Comparison of ENCODE assay signal across 8 cellular contexts in the genomic region with DNA sequence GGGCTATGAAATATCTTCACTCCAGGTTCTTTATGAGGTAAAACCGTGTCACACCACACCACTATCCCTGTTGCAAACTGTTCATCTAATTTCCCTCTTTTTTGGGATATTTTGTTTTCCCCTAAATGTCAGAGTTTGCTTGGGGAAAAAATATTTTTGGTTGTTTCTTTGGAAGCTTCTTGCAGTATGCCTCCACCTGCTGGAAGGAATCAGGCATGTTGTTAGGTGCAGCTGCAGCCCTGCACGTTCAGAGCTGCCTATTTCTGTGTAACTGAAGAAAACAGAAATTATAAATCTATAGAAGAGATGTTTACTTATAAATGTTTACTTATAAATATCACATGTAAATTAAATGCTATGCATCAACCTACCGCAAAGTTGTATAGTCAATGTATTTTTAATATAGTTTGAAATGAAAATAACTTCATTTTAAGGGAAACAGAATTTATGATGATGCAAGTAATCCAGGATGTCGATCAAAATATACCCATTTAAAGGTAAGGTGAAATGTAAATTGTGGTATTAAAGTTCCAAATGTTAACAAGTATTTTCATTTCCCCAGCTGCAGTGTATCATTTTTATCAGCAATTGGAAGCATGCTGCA.
DNase-seq lines count a peak whose midpoint lies in the region; ATAC-seq, FAIRE-seq and TF ChIP-seq lines count a peak whose summit lies in the region.

No MANE protein-coding gene starts in this region.

- ATAC-seq in HG02571 (IDR thresholded peaks at IDR 0.05; ENCODE audit: unreplicated experiment) (no peak), HG03097 (IDR thresholded peaks at IDR 0.05; ENCODE audit: low FRiP score, unreplicated experiment) (no peak), GM21367 (IDR thresholded peaks at IDR 0.05; ENCODE audit: unreplicated experiment) (no peak)

- no peak overlapping the region for H3K4me3 Mint-ChIP-seq in osteocyte (ENCODE audit: unreplicated experiment)

- no peaks in the 10 kb centered on the region for H3K9me3 Mint-ChIP-seq in osteocyte (ENCODE audit: unreplicated experiment)

- peak; percentile 70 for TF ChIP-seq CTCF in osteocyte (IDR thresholded peaks at IDR 0.05)

- no peak overlapping the region for H3K27ac Mint-ChIP-seq in osteocyte (ENCODE audit: unreplicated experiment)

- peak; percentile 85 for FAIRE-seq in endometrium (lab: Jason Lieb, UNC)

- no peaks in the 10 kb centered on the region for H3K36me3 Mint-ChIP-seq in osteocyte (ENCODE audit: unreplicated experiment)

- no peaks in the 10 kb centered on the region for H3K4me1 Mint-ChIP-seq in osteocyte (ENCODE audit: unreplicated experiment)

- H3K27me3 Mint-ChIP-seq in osteocyte (ENCODE audit: unreplicated experiment), result peaks cover 22% of the 10 kb centered on the region

- DNase-seq in NCI-H1436 (lab: John Stamatoyannopoulos, UW) (peak; percentile 69), NCI-H1436 treated with DMSO at 0.1 percent for 48 hours (lab: John Stamatoyannopoulos, UW) (no peak), NCI-H748 (lab: John Stamatoyannopoulos, UW; ENCODE audit: unreplicated experiment) (peak; percentile 79), osteocyte (ENCODE audit: extremely low spot score, unreplicated experiment) (no peak)

Comparison
In these comparisons a context has a peak if more than half of its experiments do, and no peak if none do; other contexts are left out.
1. DNase-seq: peak in NCI-H1436 (single experiment) and NCI-H748 (single experiment); none in NCI-H1436 treated with DMSO at 0.1 percent for 48 hours (single experiment) and osteocyte (single experiment).